In the genomic region with DNA sequence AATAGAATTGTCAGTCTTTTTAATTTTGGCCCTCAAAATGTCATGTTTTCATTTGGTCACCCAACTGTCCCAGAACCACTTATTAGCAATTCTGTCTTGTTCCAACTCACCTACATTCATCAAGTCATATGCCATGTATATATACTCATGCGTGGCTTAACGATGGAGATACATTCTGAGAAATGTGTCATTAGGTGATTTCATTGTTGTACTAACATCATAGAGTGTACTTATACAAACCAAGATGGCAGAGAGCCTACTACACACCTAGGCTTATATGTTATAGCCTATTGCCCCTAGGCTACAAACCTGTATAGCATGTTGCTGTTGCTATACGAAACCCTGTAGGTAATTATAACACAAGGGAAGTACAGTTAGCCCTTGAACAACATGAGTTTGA, we compare ENCODE assay signal across 27 cellular contexts.
"Had no signal": no experiment of that assay in that cellular context is flagged by ENCODE, and none has a peak within 500 bp of the region (broad histone marks: within the 10 kb centered on the region; RNA-seq: fewer than 3 reads in every experiment).

No MANE protein-coding gene starts in this region.

- H3K27me3 Mint-ChIP-seq: activated B cell treated with CpG ODN at 0.5 μM for 24 hours; activated CD4-positive, alpha-beta memory T cell treated with anti-CD3 and anti-CD28 coated beads for 36 hours; activated CD4-positive, alpha-beta T cell treated with anti-CD3 and anti-CD28 coated beads, Interleukin-2, amount 10 ng/mL, durations not matched to agents 24 days and 14 days; activated CD8-positive, alpha-beta T cell treated with anti-CD3 and anti-CD28 coated beads for 36 hours; activated naive CD8-positive, alpha-beta T cell treated with anti-CD3 and anti-CD28 coated beads for 36 hours had no signal

- DNase-seq: activated B cell treated with CpG ODN at 0.5 μM for 24 hours; activated CD4-positive, alpha-beta memory T cell treated with anti-CD3 and anti-CD28 coated beads for 36 hours; activated CD4-positive, alpha-beta T cell treated with anti-CD3 and anti-CD28 coated beads for 4 hours; activated CD4-positive, alpha-beta T cell treated with anti-CD3 and anti-CD28 coated beads, Interleukin-2, amount 10 ng/mL, durations not matched to agents 24 days and 14 days; activated CD4-positive, alpha-beta T cell treated with anti-CD3 and anti-CD28 coated beads, Interleukin-2, amount 50 U/mL, for 1 hour; activated CD4-positive, alpha-beta T cell treated with anti-CD3 and anti-CD28 coated beads, Interleukin-2, amount 50 U/mL, for 4 hours; activated CD4-positive, CD25-positive, alpha-beta regulatory T cell treated with anti-CD3 and anti-CD28 coated beads, Interleukin-2, amount 50 U/mL, for 72 hours; activated CD8-positive, alpha-beta memory T cell treated with anti-CD3 and anti-CD28 coated beads, Interleukin-2, amount 50 U/mL, for 48 hours; activated CD8-positive, alpha-beta T cell treated with anti-CD3 and anti-CD28 coated beads for 36 hours; activated effector memory CD4-positive, alpha-beta T cell treated with anti-CD3 and anti-CD28 coated beads, Interleukin-2, amount 50 U/mL, for 16 hours; activated gamma-delta T cell treated with Interleukin-2 at 50 U/mL for 16 hours; activated naive CD4-positive, alpha-beta T cell; activated naive CD4-positive, alpha-beta T cell treated with anti-CD3 and anti-CD28 coated beads for 36 hours; activated naive CD8-positive, alpha-beta T cell treated with anti-CD3 and anti-CD28 coated beads for 36 hours; activated T-cell treated with anti-CD3 and anti-CD28 coated beads, Interleukin-2, amount 50 U/mL, for 4 hours; adrenal gland; amniotic stem cell; aorta; body of pancreas; brain microvascular endothelial cell; central memory CD4-positive, alpha-beta T cell; SW 1271; T-helper 1 cell; T-helper 2 cell; T-helper 9 cell had no signal

- H3K4me1 Mint-ChIP-seq: activated B cell treated with CpG ODN at 0.5 μM for 24 hours had no signal

- H3K27ac Mint-ChIP-seq: activated B cell treated with CpG ODN at 0.5 μM for 24 hours; activated CD4-positive, alpha-beta memory T cell treated with anti-CD3 and anti-CD28 coated beads for 36 hours; activated CD4-positive, alpha-beta T cell treated with anti-CD3 and anti-CD28 coated beads, Interleukin-2, amount 10 ng/mL, durations not matched to agents 24 days and 14 days; activated naive CD4-positive, alpha-beta T cell treated with anti-CD3 and anti-CD28 coated beads for 36 hours; activated naive CD8-positive, alpha-beta T cell treated with anti-CD3 and anti-CD28 coated beads for 36 hours; T-helper 1 cell treated with Interleukin-12 subunit alpha and Interleukin-12 subunit beta and Interleukin-4 antibody, amounts not matched to agents 30 μg/mL and 1 μg/mL, for 36 hours; T-helper 2 cell treated with Interferon-gamma antibody and Interleukin-4, amounts not matched to agents 5 μg/mL and 100 μg/mL, for 36 hours had no signal

- H3K4me3 Mint-ChIP-seq: activated B cell treated with CpG ODN at 0.5 μM for 24 hours; activated CD4-positive, alpha-beta memory T cell treated with anti-CD3 and anti-CD28 coated beads for 36 hours; activated CD4-positive, alpha-beta T cell treated with anti-CD3 and anti-CD28 coated beads, Interleukin-2, amount 10 ng/mL, durations not matched to agents 24 days and 14 days; activated CD8-positive, alpha-beta T cell treated with anti-CD3 and anti-CD28 coated beads for 36 hours; activated naive CD4-positive, alpha-beta T cell treated with anti-CD3 and anti-CD28 coated beads for 36 hours; activated naive CD8-positive, alpha-beta T cell treated with anti-CD3 and anti-CD28 coated beads for 36 hours; activated T-cell treated with anti-CD3 and anti-CD28 coated beads, Interleukin-2, amount 50 U/mL, for 4 hours; T-helper 1 cell treated with Interleukin-12 subunit alpha and Interleukin-12 subunit beta and Interleukin-4 antibody, amounts not matched to agents 30 μg/mL and 1 μg/mL, for 36 hours; T-helper 2 cell treated with Interferon-gamma antibody and Interleukin-4, amounts not matched to agents 5 μg/mL and 100 μg/mL, for 36 hours had no signal

- H3K9me3 Mint-ChIP-seq: activated B cell treated with CpG ODN at 0.5 μM for 24 hours; activated CD4-positive, alpha-beta memory T cell treated with anti-CD3 and anti-CD28 coated beads for 36 hours; activated CD4-positive, alpha-beta T cell treated with anti-CD3 and anti-CD28 coated beads, Interleukin-2, amount 10 ng/mL, durations not matched to agents 24 days and 14 days; activated CD8-positive, alpha-beta T cell treated with anti-CD3 and anti-CD28 coated beads for 36 hours; activated naive CD4-positive, alpha-beta T cell treated with anti-CD3 and anti-CD28 coated beads for 36 hours; activated naive CD8-positive, alpha-beta T cell treated with anti-CD3 and anti-CD28 coated beads for 36 hours; activated T-cell treated with anti-CD3 and anti-CD28 coated beads, Interleukin-2, amount 50 U/mL, for 4 hours; T-helper 1 cell treated with Interleukin-12 subunit alpha and Interleukin-12 subunit beta and Interleukin-4 antibody, amounts not matched to agents 30 μg/mL and 1 μg/mL, for 36 hours; T-helper 2 cell treated with Interferon-gamma antibody and Interleukin-4, amounts not matched to agents 5 μg/mL and 100 μg/mL, for 36 hours had no signal

- ATAC-seq: activated CD8-positive, alpha-beta T cell treated with anti-CD3 and anti-CD28 coated beads for 36 hours; activated T-cell treated with anti-CD3 and anti-CD28 coated beads, Interleukin-2, amount 50 U/mL, for 4 hours; body of pancreas had no signal
